ENCODE assay signal across 24 cellular contexts in genomic region chr2:119012345-119013301, GRCh38.
DNase-seq lines count a peak whose midpoint lies in the region; ATAC-seq and TF ChIP-seq lines count a peak whose summit lies in the region.
"Had no signal": no experiment of that assay in that cellular context is flagged by ENCODE, and none has a peak within 500 bp of the region (broad histone marks: within the 10 kb centered on the region; RNA-seq: fewer than 3 reads in every experiment).

No MANE protein-coding gene starts in this region.

- H4K91ac ChIP-seq in H9 (ENCODE audit: insufficient read length, low read depth, low read length), result no peak overlapping the region

- H2BK12ac ChIP-seq in H9 (ENCODE audit: insufficient read length, low read depth, low read length), result no peak overlapping the region

- no peak overlapping the region for H4K5ac ChIP-seq in H9 (ENCODE audit: insufficient read length, low read depth, low read length)

- no peak overlapping the region for H3K18ac ChIP-seq in H9 (ENCODE audit: insufficient read length, low read depth, low read length)

- H3K27ac Mint-ChIP-seq in H9, result no peak overlapping the region; a peak in 1 of 7 replicates
- no peak overlapping the region for H3K27ac Mint-ChIP-seq in type B pancreatic cell
- H3K27ac Mint-ChIP-seq: CD4-positive, alpha-beta T cell had no signal

- TF ChIP-seq CTCF in H9 (conservative IDR thresholded peaks at IDR 0.05), result no peak
- TF ChIP-seq CTCF in coronary artery (IDR thresholded peaks at IDR 0.05), result no peak
- no peak for TF ChIP-seq CTCF in type B pancreatic cell (conservative IDR thresholded peaks at IDR 0.05)

- no CpG with 5 or more reads among the region's 11 CpGs for WGBS in H9 (ENCODE audit: extremely low coverage, insufficient read length, low lambda C conversion rate)

- H2AK5ac ChIP-seq in H9 (ENCODE audit: insufficient read length, low read length), result no peak overlapping the region

- no peak overlapping the region for H4K8ac ChIP-seq in H9 (replicated peaks; ENCODE audit: insufficient read length, low read depth, low read length)

- H2BK20ac ChIP-seq in H9 (ENCODE audit: low read depth, low read length, poor library complexity, severe bottlenecking), result no peak overlapping the region

- no peaks in the 10 kb centered on the region for H3K4me1 ChIP-seq in H9 (ENCODE audit: insufficient read depth, low read length)
- H3K4me1 ChIP-seq: A549 had no signal

- no peaks in the 10 kb centered on the region for H3K79me1 ChIP-seq in H9 (ENCODE audit: insufficient read depth, low read depth, low read length, poor library complexity, severe bottlenecking)

- H3K9me3 Mint-ChIP-seq in H9, result peaks cover 3 to 5% of the 10 kb centered on the region in 2 experiments; a peak in 3 of 5 replicates
- H3K9me3 Mint-ChIP-seq in type B pancreatic cell, result no peaks in the 10 kb centered on the region
- H3K9me3 Mint-ChIP-seq: CD4-positive, alpha-beta T cell had no signal

- H3K4me2 ChIP-seq in H9 (ENCODE audit: insufficient read depth, insufficient read length, low read length), result no peak overlapping the region
- H3K4me2 ChIP-seq: KMS-11 had no signal

- no peaks in the 10 kb centered on the region for H3K79me2 ChIP-seq in H9 (ENCODE audit: insufficient read depth, low read length)

- H3T11ph ChIP-seq in H9 (ENCODE audit: low read length), result no peak overlapping the region

- no peak overlapping the region for H2AFZ ChIP-seq in H9 (ENCODE audit: low read length)
- H2AFZ ChIP-seq: GM23248 had no signal

- no peak overlapping the region for H2BK5ac ChIP-seq in H9 (ENCODE audit: insufficient read length, low read length)

- no peak overlapping the region for H3K9ac ChIP-seq in H9 (ENCODE audit: extremely low read depth, insufficient read length, low read length)
- H3K9ac ChIP-seq: GM23248, KMS-11 had no signal

- DNase-seq in H9 (peak; percentile 17), coronary artery (ENCODE audit: low spot score) (peak; percentile 54), mesenteric fat pad (ENCODE audit: low spot score) (peak; percentile 67), type B pancreatic cell (ENCODE audit: extremely low spot score, unreplicated experiment) (peak; percentile 58), medulla oblongata (ENCODE audit: extremely low spot score) (no peak), NCI-H2171 (lab: John Stamatoyannopoulos, UW) (no peak)
- DNase-seq: AML-193; CD4-positive, alpha-beta T cell; GM23248; H7; MM.1S; NCI-H1694; NCI-H2081; NCI-H226; NCI-H524; NCI-H748 treated with DMSO at 0.1 percent for 48 hours; SIG-M5 had no signal

- no peaks in the 10 kb centered on the region for H3K36me3 Mint-ChIP-seq in H9 (ENCODE audit: insufficient read depth in 1 of 3, low read depth in 3 of 3)
- H3K36me3 Mint-ChIP-seq in type B pancreatic cell, result no peaks in the 10 kb centered on the region
- H3K36me3 Mint-ChIP-seq: IgD-negative memory B cell had no signal

- no peak overlapping the region for H2BK120ac ChIP-seq in H9 (ENCODE audit: low read depth, low read length, poor library complexity, severe bottlenecking)

- no peak overlapping the region for H3K56ac ChIP-seq in H9 (ENCODE audit: insufficient read length, low read depth, low read length)

- H4K20me1 ChIP-seq in H9 (ENCODE audit: control insufficient read depth, insufficient read depth, insufficient read length), result no peaks in the 10 kb centered on the region
- H4K20me1 ChIP-seq: BLaER1 treated with 17β-estradiol and CSF1 and Interleukin-3, amounts not matched to agents 10 nM and 100 nM had no signal

- H2BK15ac ChIP-seq in H9 (ENCODE audit: low read depth, low read length), result no peak overlapping the region

- H3K14ac ChIP-seq in H9 (ENCODE audit: insufficient read depth, low read length), result no peak overlapping the region

- peaks cover 37% of the 10 kb centered on the region for H3K27me3 Mint-ChIP-seq in H9 (ENCODE audit: low read depth)
- H3K27me3 Mint-ChIP-seq in type B pancreatic cell, result peaks cover 79% of the 10 kb centered on the region

- no peak overlapping the region for H3K4ac ChIP-seq in H9 (ENCODE audit: low read depth, low read length)

- H3K4me3 ChIP-seq in coronary artery, result no peak overlapping the region
- H3K4me3 ChIP-seq: BLaER1 treated with 17β-estradiol and CSF1 and Interleukin-3, amounts not matched to agents 10 nM and 100 nM; GM23248; SK-N-MC had no signal

- no peak overlapping the region for H3K23ac ChIP-seq in H9 (ENCODE audit: insufficient read length, low read depth, low read length)

- no peak for ATAC-seq in GM19324 (IDR thresholded peaks at IDR 0.05; ENCODE audit: low FRiP score, unreplicated experiment)

- H3K4me3 Mint-ChIP-seq in H9 (no peak overlapping the region), type B pancreatic cell (no peak overlapping the region)
- H3K4me3 Mint-ChIP-seq: CD4-positive, alpha-beta T cell had no signal

- no peaks in the 10 kb centered on the region for H3K9me3 ChIP-seq in H9 (ENCODE audit: control insufficient read depth, low read depth, low read length)

- H3K4me1 Mint-ChIP-seq in H9 (peaks cover 4 to 9% of the 10 kb centered on the region in 2 experiments; a peak in 3 of 4 replicates), type B pancreatic cell (ENCODE audit: unreplicated experiment) (no peaks in the 10 kb centered on the region)

- H3K27me3 ChIP-seq in H9 (ENCODE audit: insufficient read depth, low read length), result no peaks in the 10 kb centered on the region

- H3K27ac ChIP-seq in H9 (ENCODE audit: insufficient read length, low read depth, low read length) (no peak overlapping the region), coronary artery (no peak overlapping the region)
- H3K27ac ChIP-seq: BLaER1 treated with 17β-estradiol and CSF1 and Interleukin-3, amounts not matched to agents 10 nM and 100 nM; GM23248; HL-60; KMS-11; SK-N-MC had no signal

- no peaks in the 10 kb centered on the region for H3K23me2 ChIP-seq in H9 (ENCODE audit: insufficient read length, low read depth, low read length, poor library complexity, severe bottlenecking)

Comparison
In these comparisons a context has a peak if more than half of its experiments do, and no peak if none do; other contexts are left out.
1. DNase-seq: peak in H9 (single experiment), coronary artery (single experiment), mesenteric fat pad (single experiment) and type B pancreatic cell (single experiment); none in medulla oblongata (single experiment) and NCI-H2171 (single experiment).